In genomic region chr1:89906088-89906487, GRCh38 we compare ENCODE assay signal across 12 cellular contexts.
DNase-seq lines count a peak whose midpoint lies in the region; ATAC-seq, FAIRE-seq and TF ChIP-seq lines count a peak whose summit lies in the region.
"Had no signal": no experiment of that assay in that cellular context is flagged by ENCODE, and none has a peak within 500 bp of the region (broad histone marks: within the 10 kb centered on the region; RNA-seq: fewer than 3 reads in every experiment).

No MANE protein-coding gene starts in this region.

- peaks cover 15% of the 10 kb centered on the region for H3K27me3 Mint-ChIP-seq in GM23338 (ENCODE audit: insufficient read depth, low read depth, poor library complexity)
- no peaks in the 10 kb centered on the region for H3K27me3 Mint-ChIP-seq in activated T-helper 17 cell treated with anti-CD3 and anti-CD28 coated beads, Interleukin-2, amount 50 U/mL, for 72 hours
- H3K27me3 Mint-ChIP-seq: activated CD4-positive, alpha-beta T cell treated with anti-CD3 and anti-CD28 coated beads, Interleukin-2, amount 10 ng/mL, durations not matched to agents 24 days and 14 days had no signal

- no peak overlapping the region for H3K4me3 Mint-ChIP-seq in GM23338
- no peak overlapping the region for H3K4me3 Mint-ChIP-seq in activated T-helper 17 cell treated with anti-CD3 and anti-CD28 coated beads, Interleukin-2, amount 50 U/mL, for 72 hours

- H3K4me2 ChIP-seq in A549 = peak overlapping the region; percentile 74
- H3K4me2 ChIP-seq in GM23338 = peak overlapping the region; percentile 65

- TF ChIP-seq RAD21 in A549 (conservative IDR thresholded peaks at IDR 0.05 in 1 of 2, IDR thresholded peaks at IDR 0.05 in 1 of 2) = no peak

- H3K4me3 ChIP-seq in A549 (no peak overlapping the region), GM23338 (no peak overlapping the region), mesodermal cell (ENCODE audit: extremely low read depth, insufficient read depth, low read length, poor library complexity, severe bottlenecking) (no peak overlapping the region)
- H3K4me3 ChIP-seq: coronary artery, transverse colon had no signal

- H3K9me2 ChIP-seq in GM23338 (ENCODE audit: insufficient read depth) = no peaks in the 10 kb centered on the region

- H3K36me3 Mint-ChIP-seq in GM23338 (ENCODE audit: low read depth) = peaks cover 13% of the 10 kb centered on the region; the same call in 2 of the 3 replicates
- H3K36me3 Mint-ChIP-seq in activated T-helper 17 cell treated with anti-CD3 and anti-CD28 coated beads, Interleukin-2, amount 50 U/mL, for 72 hours (ENCODE audit: low read depth) = peaks cover 19% of the 10 kb centered on the region

- H3K79me2 ChIP-seq in GM23338 (replicated peaks; ENCODE audit: insufficient read depth) = peaks cover 59% of the 10 kb centered on the region

- peak overlapping the region; percentile 95 to 97 for H3K27ac ChIP-seq in A549
- H3K27ac ChIP-seq in GM23338 (ENCODE audit: low read depth) = peak overlapping the region; percentile 93
- H3K27ac ChIP-seq in mesodermal cell (ENCODE audit: low read depth, low read length, severe bottlenecking) = peak overlapping the region; percentile 93
- H3K27ac ChIP-seq: transverse colon had no signal

- H3K27ac Mint-ChIP-seq in GM23338 = peak overlapping the region; percentile 97
- H3K27ac Mint-ChIP-seq in activated T-helper 17 cell treated with anti-CD3 and anti-CD28 coated beads, Interleukin-2, amount 50 U/mL, for 72 hours = peak overlapping the region; percentile 45

- TF ChIP-seq EP300 in A549 (IDR thresholded peaks at IDR 0.05) = no peak

- POLR2A ChIA-PET in A549 (lab: Yijun Ruan, JAX) = no interaction called here

- H3F3A ChIP-seq in GM23338 (replicated peaks; ENCODE audit: low read depth) = no peaks in the 10 kb centered on the region

- H3K9me3 Mint-ChIP-seq in GM23338 = no peaks in the 10 kb centered on the region
- no peaks in the 10 kb centered on the region for H3K9me3 Mint-ChIP-seq in activated T-helper 17 cell treated with anti-CD3 and anti-CD28 coated beads, Interleukin-2, amount 50 U/mL, for 72 hours
- H3K9me3 Mint-ChIP-seq: activated CD4-positive, alpha-beta T cell treated with anti-CD3 and anti-CD28 coated beads, Interleukin-2, amount 10 ng/mL, durations not matched to agents 24 days and 14 days had no signal

- CTCF ChIA-PET in A549 (lab: Yijun Ruan, JAX) = interaction anchor here (0.8 to 1.6 kb wide), 2 partner anchors 13 to 81 kb away, joined by 3 to 5 read pairs; no protein-coding TSS in a partner anchor

- H2AFZ ChIP-seq in GM23338 = no peak overlapping the region

- TF ChIP-seq POLR2A in A549 (IDR thresholded peaks at IDR 0.05; ENCODE audit: low read length) = no peak

- H3K9me3 ChIP-seq in A549 = no peaks in the 10 kb centered on the region
- no peaks in the 10 kb centered on the region for H3K9me3 ChIP-seq in mesodermal cell (ENCODE audit: control insufficient read depth, low read length)
- H3K9me3 ChIP-seq: transverse colon had no signal

- H3K4me1 Mint-ChIP-seq in GM23338 = peaks cover 87% of the 10 kb centered on the region
- H3K4me1 Mint-ChIP-seq in activated T-helper 17 cell treated with anti-CD3 and anti-CD28 coated beads, Interleukin-2, amount 50 U/mL, for 72 hours = peaks cover 19% of the 10 kb centered on the region

- ATAC-seq in A549 = peak in 1 of 2 experiments; percentile 11; a peak in 1 of 6 replicates
- no peak for ATAC-seq in GM23338
- no peak for ATAC-seq in activated T-helper 17 cell treated with anti-CD3 and anti-CD28 coated beads, Interleukin-2, amount 50 U/mL, for 72 hours (replicated peaks)
- ATAC-seq in GM19328 (IDR thresholded peaks at IDR 0.05; ENCODE audit: unreplicated experiment) = no peak
- ATAC-seq in GM19397 (IDR thresholded peaks at IDR 0.05; ENCODE audit: unreplicated experiment) = no peak

- H3K4me1 ChIP-seq in A549 = peaks cover 94% of the 10 kb centered on the region
- peaks cover 53% of the 10 kb centered on the region for H3K4me1 ChIP-seq in GM23338 (ENCODE audit: insufficient read depth)
- peaks cover 55% of the 10 kb centered on the region for H3K4me1 ChIP-seq in mesodermal cell (ENCODE audit: control insufficient read depth, insufficient read depth, low read length, poor library complexity, severe bottlenecking)

- DNase-seq in A549 (ENCODE audit: low read depth in 1 of 2, low spot score in 1 of 2) (peak in 1 of 2 experiments; percentile 21), GM23338 (ENCODE audit: low spot score) (no peak), HuH-7 (ENCODE audit: low spot score) (no peak)
- DNase-seq in stimulated activated CD4-positive, alpha-beta T cell treated with anti-CD3 and anti-CD28 coated beads, Interleukin-1b, Interleukin-23, amount 100 ng/mL, for 48 hours = no peak
- DNase-seq: activated naive CD4-positive, alpha-beta T cell treated with Interleukin-2 at 50 U/mL for 16 hours; transverse colon had no signal

- H3K36me3 ChIP-seq in GM23338 (ENCODE audit: insufficient read depth) (no peaks in the 10 kb centered on the region), mesodermal cell (ENCODE audit: control insufficient read depth, insufficient read depth, low read length) (no peaks in the 10 kb centered on the region)
- H3K36me3 ChIP-seq: transverse colon had no signal

- WGBS in A549 (ENCODE audit: missing lambda C conversion rate) = 45% methylated on average over 5 of the region's 5 CpGs
- 90 to 97% methylated on average over 3 to 4 of the region's 5 CpGs for WGBS in mesodermal cell (ENCODE audit: insufficient coverage in 2 of 2), 2 experiments

- no peaks in the 10 kb centered on the region for H3K27me3 ChIP-seq in GM23338 (ENCODE audit: insufficient read depth)
- H3K27me3 ChIP-seq: transverse colon had no signal

- no peaks in the 10 kb centered on the region for H4K20me1 ChIP-seq in GM23338 (replicated peaks; ENCODE audit: insufficient read depth)

- FAIRE-seq in A549 (lab: Jason Lieb, UNC) = no peak

- TF ChIP-seq CTCF in A549 (IDR thresholded peaks at IDR 0.05) (no peak), GM23338 (conservative IDR thresholded peaks at IDR 0.05; ENCODE audit: low read depth in 2 of 2) (no peak)

TF ChIP-seq in A549, 52 proteins besides CTCF, POLR2A, EP300 and RAD21:
- TF ChIP-seq MYC (IDR thresholded peaks at IDR 0.05; ENCODE audit: borderline replicate concordance, low read length) = no peak
- TF ChIP-seq FOSB (CRISPR knock-in tag; IDR thresholded peaks at IDR 0.05) = 0 out of 2 replicates have a peak, but pooled peaks have one; percentile 18
TF ChIP-seq in A549: peak in this region for 1.

TF ChIP-seq in GM23338, 12 proteins besides CTCF, POLR2A, EP300 and RAD21 (continues in another document):
- TF ChIP-seq JUNB (IDR thresholded peaks at IDR 0.05; ENCODE audit: unreplicated experiment) = no peak
- TF ChIP-seq ZNF331 (CRISPR knock-in tag; IDR thresholded peaks at IDR 0.05; ENCODE audit: low read depth) = no peak
- no peak for TF ChIP-seq ZNF462 (CRISPR knock-in tag; IDR thresholded peaks at IDR 0.05)
